In genomic region chrX:40278340-40279090, GRCh38 we compare ENCODE assay signal across 10 cellular contexts.
A peak's percentile ranks its signal among the peaks of the same experiment; 100 is the strongest.
DNase-seq lines count a peak whose midpoint lies in the region; ATAC-seq, FAIRE-seq and TF ChIP-seq lines count a peak whose summit lies in the region.
"Had no signal": no experiment of that assay in that cellular context is flagged by ENCODE, and none has a peak within 500 bp of the region (broad histone marks: within the 10 kb centered on the region; RNA-seq: fewer than 3 reads in every experiment).

No MANE protein-coding gene starts in this region.

- FAIRE-seq in bronchial epithelial cell (lab: Jason Lieb, UNC): no peak

- H3K9me3 ChIP-seq in spleen: peaks cover 0 to 12% (median 1%) of the 10 kb centered on the region in 8 donors

- WGBS in spleen, 5 donors: 77 to 84% (median 80%) methylated on average over 9 to 10 of the region's 10 CpGs

- H3K4me3 ChIP-seq in bronchial epithelial cell (ENCODE audit: low read depth, low read length): no peak overlapping the region
- H3K4me3 ChIP-seq in spleen: no peak overlapping the region

- peaks cover 0 to 14% (median 4%) of the 10 kb centered on the region in 6 donors for H3K4me1 ChIP-seq in spleen

- intact Hi-C loops in spleen (cut with DNase I; ENCODE audit: low total_unique reads): no loop called here

- H3K27me3 ChIP-seq in bronchial epithelial cell (ENCODE audit: control insufficient read depth, insufficient read depth, low read length): no peaks in the 10 kb centered on the region
- no peaks in the 10 kb centered on the region for H3K27me3 ChIP-seq in spleen (replicated peaks in 1 of 7)

- peak; percentile 11 for DNase-seq in NCI-H146 treated with DMSO at 0.1 percent for 48 hours (lab: John Stamatoyannopoulos, UW; ENCODE audit: unreplicated experiment)
- peak; percentile 26 to 40 for DNase-seq in activated CD8-positive, alpha-beta memory T cell treated with anti-CD3 and anti-CD28 coated beads for 1 hour (ENCODE audit: extremely low read depth in 1 of 2, low read depth in 1 of 2)
- peak; percentile 12 for DNase-seq in bronchial epithelial cell (ENCODE audit: low read depth)
- peak; percentile 31 to 39 for DNase-seq in stimulated activated CD8-positive, alpha-beta memory T cell treated with anti-CD3 and anti-CD28 coated beads, Interleukin-15, amount 100 ng/mL, for 48 hours (ENCODE audit: low read depth in 2 of 2)
- DNase-seq in LoVo (ENCODE audit: low spot score): no peak
- no peak for DNase-seq in spleen
- DNase-seq in occipital lobe (lab: John Stamatoyannopoulos, UW): no peak
- DNase-seq: GF-D8, mammary epithelial cell had no signal

- no peak overlapping the region for H3K27ac ChIP-seq in spleen

- no peak for TF ChIP-seq CTCF in bronchial epithelial cell (IDR thresholded peaks at IDR 0.05; ENCODE audit: insufficient read depth, low read length, severe bottlenecking)
- TF ChIP-seq CTCF in spleen (IDR thresholded peaks at IDR 0.05 in 8 of 11, conservative IDR thresholded peaks at IDR 0.05 in 3 of 11): no peak

- TF ChIP-seq POLR2A in spleen (IDR thresholded peaks at IDR 0.05): no peak

- ATAC-seq in GM18520 (IDR thresholded peaks at IDR 0.05; ENCODE audit: unreplicated experiment): no peak

- no peaks in the 10 kb centered on the region for H3K36me3 ChIP-seq in bronchial epithelial cell (ENCODE audit: control insufficient read depth, insufficient read depth, low read length)
- H3K36me3 ChIP-seq in spleen: no peaks in the 10 kb centered on the region

Comparison
In these comparisons a context has a peak if more than half of its experiments do, and no peak if none do; other contexts are left out.
1. DNase-seq: peak in NCI-H146 treated with DMSO at 0.1 percent for 48 hours (single experiment), activated CD8-positive, alpha-beta memory T cell treated with anti-CD3 and anti-CD28 coated beads for 1 hour (2 of 2), bronchial epithelial cell (single experiment) and stimulated activated CD8-positive, alpha-beta memory T cell treated with anti-CD3 and anti-CD28 coated beads, Interleukin-15, amount 100 ng/mL, for 48 hours (2 of 2); none in LoVo (single experiment), spleen (single experiment) and occipital lobe (single experiment).